In genomic region chr5:141617128-141617527, GRCh38 we compare ENCODE assay signal across 9 cellular contexts. TPM values are rescaled to one million over a fixed set of nuclear protein-coding genes. Genes with fewer than 3 reads are reported as not detected.
DNase-seq lines count a peak whose midpoint lies in the region; ATAC-seq and TF ChIP-seq lines count a peak whose summit lies in the region.
"Had no signal": no experiment of that assay in that cellular context is flagged by ENCODE, and none has a peak within 500 bp of the region (broad histone marks: within the 10 kb centered on the region; RNA-seq: fewer than 3 reads in every experiment).

No MANE protein-coding gene starts in this region.

- DNase-seq in AG04449 (ENCODE audit: low read depth, low spot score) (no peak), caudate nucleus (lab: John Stamatoyannopoulos, UW) (no peak)
- DNase-seq in Jurkat, Clone E6-1 (ENCODE audit: low read depth, low spot score): no peak
- no peak for DNase-seq in central memory CD8-positive, alpha-beta T cell (ENCODE audit: low spot score in 2 of 2)
- no peak for DNase-seq in effector CD8-positive, alpha-beta T cell (lab: John Stamatoyannopoulos, UW)
- DNase-seq: NCI-H1436 treated with DMSO at 0.1 percent for 48 hours had no signal

- H3K27me3 Mint-ChIP-seq in central memory CD8-positive, alpha-beta T cell: no peaks in the 10 kb centered on the region

- peak overlapping the region; percentile 89 for H3K27ac ChIP-seq in muscle layer of duodenum (ENCODE audit: low read length)
- no peak overlapping the region for H3K27ac ChIP-seq in caudate nucleus (ENCODE audit: low read depth, low read length)

- peaks cover 27% of the 10 kb centered on the region for H3K36me3 Mint-ChIP-seq in central memory CD8-positive, alpha-beta T cell (ENCODE audit: insufficient read depth)

- H3K9me3 ChIP-seq in muscle layer of duodenum (ENCODE audit: control insufficient read depth in 1 of 2, low read length in 2 of 2): no peaks in the 10 kb centered on the region

- no peak for TF ChIP-seq CTCF in AG04449 (IDR thresholded peaks at IDR 0.05; ENCODE audit: insufficient read depth, low read length, missing control alignments)

- peak overlapping the region; percentile 97 for H3K4me3 Mint-ChIP-seq in central memory CD8-positive, alpha-beta T cell

- H3K36me3 ChIP-seq in muscle layer of duodenum (ENCODE audit: control insufficient read depth in 1 of 2, insufficient read depth in 2 of 2, low read length in 2 of 2): peaks cover 9 to 19% of the 10 kb centered on the region in 2 donors

- H3K4me3 ChIP-seq in AG04449 (ENCODE audit: low read depth, low read length): peak overlapping the region; percentile 74; the same call in 1 of the 2 replicates
- H3K4me3 ChIP-seq in Jurkat, Clone E6-1 (ENCODE audit: low read length): peak overlapping the region; percentile 73
- H3K4me3 ChIP-seq in muscle layer of duodenum (ENCODE audit: low read depth in 1 of 2, low read length in 2 of 2): peak overlapping the region; percentile 78 to 83

- H3K27me3 ChIP-seq in muscle layer of duodenum (ENCODE audit: low read depth, low read length): no peaks in the 10 kb centered on the region

- no peaks in the 10 kb centered on the region for H3K9me3 Mint-ChIP-seq in central memory CD8-positive, alpha-beta T cell

- peaks cover 53% of the 10 kb centered on the region for H3K4me1 Mint-ChIP-seq in central memory CD8-positive, alpha-beta T cell

- ATAC-seq in central memory CD8-positive, alpha-beta T cell (replicated peaks; ENCODE audit: extremely low read depth, poor library complexity, severe bottlenecking): no peak
- ATAC-seq in GM21515 (IDR thresholded peaks at IDR 0.05; ENCODE audit: unreplicated experiment) (no peak), HG02970 (IDR thresholded peaks at IDR 0.05; ENCODE audit: low FRiP score, unreplicated experiment) (no peak)

- POLR2A ChIA-PET in AG04449 (lab: Yijun Ruan, JAX): no interaction called here

- H3K4me1 ChIP-seq in muscle layer of duodenum (ENCODE audit: control insufficient read depth in 1 of 2, insufficient read depth in 2 of 2, low read length in 2 of 2): peaks cover 16 to 18% of the 10 kb centered on the region in 2 donors

- H3K27ac Mint-ChIP-seq in central memory CD8-positive, alpha-beta T cell (ENCODE audit: low read depth): peak overlapping the region; percentile 86

- CTCF ChIA-PET in AG04449 (lab: Yijun Ruan, JAX): interaction anchor here (0.9 to 16.3 kb wide), 6 partner anchors 8 to 37 kb away, joined by 3 to 413 read pairs (median 131); partner anchors contain the start of genes HDAC3 and RELL2

RNA-seq across cellular contexts. Expression of gene DIAPH1, which starts 1.7 kb away (rescaled TPM):
- 268 TPM for polyA plus RNA-seq in Jurkat, Clone E6-1 (2012; ENCODE audit: insufficient read depth, insufficient read length)

RNA-seq across cellular contexts. Expression of gene HDAC3, which starts 19.5 kb away (rescaled TPM):
- 140 TPM for polyA plus RNA-seq in Jurkat, Clone E6-1 (2012; ENCODE audit: insufficient read depth, insufficient read length)

RNA-seq across cellular contexts. Expression of gene RELL2, which starts 19.7 kb away (rescaled TPM):
- 52.0 TPM for polyA plus RNA-seq in Jurkat, Clone E6-1 (2012; ENCODE audit: insufficient read depth, insufficient read length)

RNA-seq across cellular contexts. Expression of gene FCHSD1, which starts 34.1 kb away (rescaled TPM):
- 0.90 TPM for polyA plus RNA-seq in Jurkat, Clone E6-1 (2012; ENCODE audit: insufficient read depth, insufficient read length)
